13 cellular contexts compared by ENCODE assay signal in genomic region chr12:88325828-88326214, GRCh38.
DNase-seq lines count a peak whose midpoint lies in the region; ATAC-seq and TF ChIP-seq lines count a peak whose summit lies in the region.
"Had no signal": no experiment of that assay in that cellular context is flagged by ENCODE, and none has a peak within 500 bp of the region (broad histone marks: within the 10 kb centered on the region; RNA-seq: fewer than 3 reads in every experiment).

No MANE protein-coding gene starts in this region.

- intact Hi-C loops in psoas muscle (cut with DNase I), result no loop called here
- intact Hi-C loops in activated CD8-positive, alpha-beta T cell treated with anti-CD3 and anti-CD28 coated beads for 36 hours (cut with micrococcal nuclease), result no loop called here

- no peaks in the 10 kb centered on the region for H3K27me3 Mint-ChIP-seq in activated CD8-positive, alpha-beta T cell treated with anti-CD3 and anti-CD28 coated beads for 36 hours
- H3K27me3 Mint-ChIP-seq: activated naive CD4-positive, alpha-beta T cell treated with anti-CD3 and anti-CD28 coated beads, Interleukin-2, amount 10 ng/mL, durations not matched to agents 7 days and 5 days; B cell had no signal

- peak overlapping the region; percentile 9 for H3K27ac ChIP-seq in psoas muscle
- H3K27ac ChIP-seq: VCaP had no signal

- H3K4me3 ChIP-seq in fibroblast of villous mesenchyme (ENCODE audit: low read depth, low read length) (no peak overlapping the region), psoas muscle (no peak overlapping the region)

- no peaks in the 10 kb centered on the region for H3K27me3 ChIP-seq in psoas muscle (ENCODE audit: insufficient read depth in 3 of 3, low read length in 2 of 3)

- no peak overlapping the region for H3K4me3 Mint-ChIP-seq in activated CD8-positive, alpha-beta T cell treated with anti-CD3 and anti-CD28 coated beads for 36 hours
- H3K4me3 Mint-ChIP-seq: activated naive CD4-positive, alpha-beta T cell treated with anti-CD3 and anti-CD28 coated beads, Interleukin-2, amount 10 ng/mL, durations not matched to agents 7 days and 5 days; B cell had no signal

- H3K36me3 ChIP-seq in psoas muscle (ENCODE audit: insufficient read depth in 1 of 2, low read depth in 1 of 2), result no peaks in the 10 kb centered on the region

- no peaks in the 10 kb centered on the region for H3K4me1 ChIP-seq in psoas muscle

- CTCF ChIA-PET in activated CD8-positive, alpha-beta T cell treated with anti-CD3 and anti-CD28 coated beads for 36 hours (lab: Charles Lee), result no interaction called here

- H3K36me3 Mint-ChIP-seq in activated CD8-positive, alpha-beta T cell treated with anti-CD3 and anti-CD28 coated beads for 36 hours (ENCODE audit: low read depth), result no peaks in the 10 kb centered on the region
- H3K36me3 Mint-ChIP-seq: activated naive CD4-positive, alpha-beta T cell treated with anti-CD3 and anti-CD28 coated beads, Interleukin-2, amount 10 ng/mL, durations not matched to agents 7 days and 5 days had no signal

- POLR2A ChIA-PET in activated CD8-positive, alpha-beta T cell treated with anti-CD3 and anti-CD28 coated beads for 36 hours (lab: Charles Lee), result no interaction called here

- peak; percentile 64 for DNase-seq in EL
- DNase-seq in fibroblast of villous mesenchyme (ENCODE audit: low read depth), result peak; percentile 80
- no peak for DNase-seq in psoas muscle
- DNase-seq in NCI-H2171 (lab: John Stamatoyannopoulos, UW), result no peak
- no peak for DNase-seq in NCI-H748 treated with DMSO at 0.1 percent for 48 hours (lab: John Stamatoyannopoulos, UW)
- DNase-seq in activated CD8-positive, alpha-beta T cell treated with anti-CD3 and anti-CD28 coated beads for 36 hours, result no peak
- DNase-seq: activated naive CD4-positive, alpha-beta T cell treated with anti-CD3 and anti-CD28 coated beads, Interleukin-2, amount 10 ng/mL, durations not matched to agents 7 days and 5 days; caudate nucleus; NCI-H345 had no signal

- no peak overlapping the region for H3K27ac Mint-ChIP-seq in activated CD8-positive, alpha-beta T cell treated with anti-CD3 and anti-CD28 coated beads for 36 hours
- H3K27ac Mint-ChIP-seq: activated naive CD4-positive, alpha-beta T cell treated with anti-CD3 and anti-CD28 coated beads, Interleukin-2, amount 10 ng/mL, durations not matched to agents 7 days and 5 days; B cell had no signal

- no peaks in the 10 kb centered on the region for H3K4me1 Mint-ChIP-seq in activated CD8-positive, alpha-beta T cell treated with anti-CD3 and anti-CD28 coated beads for 36 hours (ENCODE audit: low read depth)
- H3K4me1 Mint-ChIP-seq: activated naive CD4-positive, alpha-beta T cell treated with anti-CD3 and anti-CD28 coated beads, Interleukin-2, amount 10 ng/mL, durations not matched to agents 7 days and 5 days; B cell had no signal

- H3K9me3 ChIP-seq in psoas muscle, result no peaks in the 10 kb centered on the region

- TF ChIP-seq CTCF in fibroblast of villous mesenchyme (IDR thresholded peaks at IDR 0.05; ENCODE audit: insufficient read depth, low read depth, low read length) (no peak), psoas muscle (IDR thresholded peaks at IDR 0.05) (no peak)
- no peak for TF ChIP-seq CTCF in activated CD8-positive, alpha-beta T cell treated with anti-CD3 and anti-CD28 coated beads for 36 hours (IDR thresholded peaks at IDR 0.05)

- ATAC-seq in SK-N-SH treated with all-trans-retinoic acid at 6 μM for 48 hours (peak; percentile 52), psoas muscle (no peak), HG02759 (IDR thresholded peaks at IDR 0.05; ENCODE audit: unreplicated experiment) (no peak)
- no peak for ATAC-seq in activated CD8-positive, alpha-beta T cell treated with anti-CD3 and anti-CD28 coated beads for 36 hours

- 45 to 52% (median 47%) methylated on average over 4 of the region's 4 CpGs for WGBS in psoas muscle, 3 donors

- H3K9me3 Mint-ChIP-seq in activated CD8-positive, alpha-beta T cell treated with anti-CD3 and anti-CD28 coated beads for 36 hours, result peaks cover 2% of the 10 kb centered on the region
- H3K9me3 Mint-ChIP-seq: activated naive CD4-positive, alpha-beta T cell treated with anti-CD3 and anti-CD28 coated beads, Interleukin-2, amount 10 ng/mL, durations not matched to agents 7 days and 5 days had no signal

TF ChIP-seq in SK-N-SH treated with all-trans-retinoic acid at 6 μM for 48 hours, 23 proteins besides CTCF, POLR2A, EP300 and RAD21 (continues in another document):
- TF ChIP-seq ARNTL (CRISPR knock-in tag; IDR thresholded peaks at IDR 0.05; ENCODE audit: borderline replicate concordance, low read depth) (no peak), ZFP3 (CRISPR knock-in tag; IDR thresholded peaks at IDR 0.05) (no peak), SNAI2 (CRISPR knock-in tag; IDR thresholded peaks at IDR 0.05) (no peak), ZNF70 (CRISPR knock-in tag; IDR thresholded peaks at IDR 0.05) (no peak), GLIS3 (CRISPR knock-in tag; IDR thresholded peaks at IDR 0.05) (no peak), RARB (CRISPR knock-in tag; IDR thresholded peaks at IDR 0.05) (no peak), TOX (CRISPR knock-in tag; IDR thresholded peaks at IDR 0.05; ENCODE audit: borderline replicate concordance) (no peak), TSHZ2 (CRISPR knock-in tag; IDR thresholded peaks at IDR 0.05) (no peak), ZNF565 (CRISPR knock-in tag; conservative IDR thresholded peaks at IDR 0.05; ENCODE audit: low read depth) (no peak), PPARA (CRISPR knock-in tag; IDR thresholded peaks at IDR 0.05; ENCODE audit: borderline replicate concordance) (no peak), ZNF8 (CRISPR knock-in tag; IDR thresholded peaks at IDR 0.05) (no peak), ISL1 (CRISPR knock-in tag; IDR thresholded peaks at IDR 0.05) (no peak), ZFP30 (CRISPR knock-in tag; IDR thresholded peaks at IDR 0.05) (no peak), CSRNP3 (CRISPR knock-in tag; IDR thresholded peaks at IDR 0.05) (no peak), POU6F1 (CRISPR knock-in tag; IDR thresholded peaks at IDR 0.05; ENCODE audit: borderline replicate concordance, low read depth) (no peak), ESRRG (CRISPR knock-in tag; IDR thresholded peaks at IDR 0.05) (no peak), CSDC2 (CRISPR knock-in tag; IDR thresholded peaks at IDR 0.05) (no peak), OSR1 (CRISPR knock-in tag; IDR thresholded peaks at IDR 0.05) (no peak), BACH2 (CRISPR knock-in tag; IDR thresholded peaks at IDR 0.05; ENCODE audit: borderline replicate concordance) (no peak)

Comparison
In these comparisons a context has a peak if more than half of its experiments do, and no peak if none do; other contexts are left out.
1. DNase-seq: peak in EL (single experiment) and fibroblast of villous mesenchyme (single experiment); none in psoas muscle (0 of 2), NCI-H2171 (single experiment), NCI-H748 treated with DMSO at 0.1 percent for 48 hours (single experiment) and activated CD8-positive, alpha-beta T cell treated with anti-CD3 and anti-CD28 coated beads for 36 hours (single experiment).